Comparison of ENCODE assay signal across 16 cellular contexts in genomic region chr19:11322269-11323024, GRCh38. TPM values are rescaled to one million over a fixed set of nuclear protein-coding genes. Genes with fewer than 3 reads are reported as not detected.
DNase-seq lines count a peak whose midpoint lies in the region; ATAC-seq and TF ChIP-seq lines count a peak whose summit lies in the region.
"Had no signal": no experiment of that assay in that cellular context is flagged by ENCODE, and none has a peak within 500 bp of the region (broad histone marks: within the 10 kb centered on the region; RNA-seq: fewer than 3 reads in every experiment).

No MANE protein-coding gene starts in this region.

- peaks cover 11% of the 10 kb centered on the region for H3K4me1 Mint-ChIP-seq in progenitor cell of endocrine pancreas (ENCODE audit: low read depth)

- no peaks in the 10 kb centered on the region for H3K4me1 ChIP-seq in aorta (ENCODE audit: control insufficient read depth in 1 of 2, insufficient read depth in 2 of 2, low read length in 2 of 2)
- H3K4me1 ChIP-seq: colonic mucosa had no signal

- 59 to 62% methylated on average over 7 of the region's 7 CpGs for WGBS in aorta, 2 donors

- H3K9me3 Mint-ChIP-seq in progenitor cell of endocrine pancreas (ENCODE audit: low read depth) = no peaks in the 10 kb centered on the region

- in situ Hi-C loops in GM13976 (cut with MboI; ENCODE audit: low sequenced_read_pairs, unreplicated experiment) (no loop called here), brain microvascular endothelial cell (cut with HindIII; ENCODE audit: low pct_ligation_motif_present, low sequenced_read_pairs) (no loop called here)

- H3K27me3 ChIP-seq in aorta (ENCODE audit: control insufficient read depth in 1 of 2, insufficient read depth in 2 of 2, low read length in 1 of 2) (no peaks in the 10 kb centered on the region), brain microvascular endothelial cell (replicated peaks) (no peaks in the 10 kb centered on the region)
- H3K27me3 ChIP-seq: colonic mucosa had no signal

- peak overlapping the region; percentile 34 for H3K27ac Mint-ChIP-seq in progenitor cell of endocrine pancreas

- ATAC-seq in aorta (ENCODE audit: low FRiP score) (no peak), GM21619 (IDR thresholded peaks at IDR 0.05; ENCODE audit: unreplicated experiment) (no peak)
- ATAC-seq: stimulated activated naive CD8-positive, alpha-beta T cell treated with anti-CD3 and anti-CD28 coated beads, Interleukin-15, Interleukin-2, amounts not matched to agents 100 U/mL and 50 U/mL, for 24 hours had no signal

- no peaks in the 10 kb centered on the region for H3K36me3 ChIP-seq in aorta (ENCODE audit: control insufficient read depth in 1 of 2, insufficient read depth in 2 of 2, low read length in 1 of 2)
- H3K36me3 ChIP-seq in brain microvascular endothelial cell (replicated peaks) = no peaks in the 10 kb centered on the region
- H3K36me3 ChIP-seq: colonic mucosa had no signal

- H3K9me3 ChIP-seq in aorta (ENCODE audit: control insufficient read depth, low read length) = no peaks in the 10 kb centered on the region
- H3K9me3 ChIP-seq: colonic mucosa had no signal

- H3K4me3 ChIP-seq in choroid plexus epithelial cell (ENCODE audit: low read depth, low read length) = no peak overlapping the region
- no peak overlapping the region for H3K4me3 ChIP-seq in aorta (ENCODE audit: low read length in 2 of 2)
- H3K4me3 ChIP-seq in brain microvascular endothelial cell (ENCODE audit: low read depth, low read length) = no peak overlapping the region
- H3K4me3 ChIP-seq: colonic mucosa had no signal

- H3K27me3 Mint-ChIP-seq in progenitor cell of endocrine pancreas = no peaks in the 10 kb centered on the region

- no peak overlapping the region for H3K27ac ChIP-seq in aorta (ENCODE audit: low read depth in 1 of 2, low read length in 2 of 2)
- H3K27ac ChIP-seq in brain microvascular endothelial cell = no peak overlapping the region
- H3K27ac ChIP-seq: colonic mucosa, parathyroid adenoma had no signal

- TF ChIP-seq CTCF in GM13976 (IDR thresholded peaks at IDR 0.05; ENCODE audit: borderline replicate concordance, control extremely low read depth, extremely low read depth, insufficient read depth, missing control alignments) (no peak), choroid plexus epithelial cell (conservative IDR thresholded peaks at IDR 0.05; ENCODE audit: low read depth, low read length) (no peak), progenitor cell of endocrine pancreas (IDR thresholded peaks at IDR 0.05; ENCODE audit: unreplicated experiment) (no peak), brain microvascular endothelial cell (IDR thresholded peaks at IDR 0.05; ENCODE audit: low read depth, low read length, missing control alignments) (no peak)

- peaks cover 4% of the 10 kb centered on the region for H3K36me3 Mint-ChIP-seq in progenitor cell of endocrine pancreas (ENCODE audit: insufficient read depth)

- intact Hi-C loops in aorta (cut with DNase I) = no loop called here

- H3K4me3 Mint-ChIP-seq in progenitor cell of endocrine pancreas (ENCODE audit: low read depth) = no peak overlapping the region

- DNase-seq in GM13976 (ENCODE audit: low spot score) (peak; percentile 32), MV-4-11 (lab: John Stamatoyannopoulos, UW) (peak; percentile 84), choroid plexus epithelial cell (ENCODE audit: low read depth) (peak; percentile 26), progenitor cell of endocrine pancreas (ENCODE audit: low spot score, unreplicated experiment) (no peak), aorta (no peak), amniotic stem cell (lab: John Stamatoyannopoulos, UW) (no peak), brain microvascular endothelial cell (no peak)
- DNase-seq: activated CD4-positive, alpha-beta T cell treated with anti-CD3 and anti-CD28 coated beads for 48 hours; activated gamma-delta T cell; colonic mucosa; NCI-H226; stimulated activated naive CD8-positive, alpha-beta T cell treated with anti-CD3 and anti-CD28 coated beads, Interleukin-15, Interleukin-2, amounts not matched to agents 100 U/mL and 50 U/mL, for 24 hours had no signal

RNA-seq across cellular contexts. Expression of gene RAB3D, which starts 17.0 kb away (rescaled TPM):
- 40.7 and 43.9 TPM in 2 replicates for total RNA-seq in progenitor cell of endocrine pancreas
- 10 to 100 TPM; 26.7 to 32.7 TPM for total RNA-seq in aorta
- polyA plus RNA-seq in aorta = 1 to 10 TPM; 3.0 to 7.1 TPM

RNA-seq across cellular contexts. Expression of gene TMEM205, which starts 23.6 kb away (rescaled TPM):
- total RNA-seq in progenitor cell of endocrine pancreas (49.8 and 51.1 TPM in 2 replicates), aorta (10 to 100 TPM; 36.2 to 50.7 TPM)
- polyA plus RNA-seq in aorta = 100 to 1,000 TPM in 1 of 2 donors, 10 to 100 TPM in 1; 25.5 to 119 TPM

RNA-seq across cellular contexts. Expression of gene CCDC159, which starts 23.9 kb away (rescaled TPM):
- total RNA-seq in progenitor cell of endocrine pancreas (25.0 and 27.6 TPM in 2 replicates), aorta (10 to 100 TPM; 18.0 to 44.4 TPM)
- 100 to 1,000 TPM in 1 of 2 donors, 10 to 100 TPM in 1; 28.3 to 111 TPM for polyA plus RNA-seq in aorta

RNA-seq across cellular contexts. Expression of gene TSPAN16, which starts 26.5 kb away (rescaled TPM):
- not detected in 2 replicates for total RNA-seq in progenitor cell of endocrine pancreas
- total RNA-seq in aorta = not detected
- not detected for polyA plus RNA-seq in aorta
- total RNA-seq: colonic mucosa, H1, liver had no signal
- polyA plus RNA-seq: H1, liver had no signal

RNA-seq across cellular contexts. Expression of gene PLPPR2, which starts 32.8 kb away (rescaled TPM):
- total RNA-seq in progenitor cell of endocrine pancreas (7.9 and 10.1 TPM in 2 replicates), aorta (10 to 100 TPM; 36.4 to 37.4 TPM)
- 10 to 100 TPM; 11.4 to 41.0 TPM for polyA plus RNA-seq in aorta

Comparison
In these comparisons a context has a peak if more than half of its experiments do, and no peak if none do; other contexts are left out.
1. DNase-seq: peak in GM13976 (single experiment), MV-4-11 (single experiment) and choroid plexus epithelial cell (single experiment); none in progenitor cell of endocrine pancreas (single experiment), aorta (0 of 2), amniotic stem cell (single experiment) and brain microvascular endothelial cell (single experiment).